Comparison of ENCODE assay signal across 8 cellular contexts in genomic region chr12:48903982-48904411, GRCh38. TPM values are rescaled to one million over a fixed set of nuclear protein-coding genes. Genes with fewer than 3 reads are reported as not detected.
A peak's percentile ranks its signal among the peaks of the same experiment; 100 is the strongest.
DNase-seq lines count a peak whose midpoint lies in the region; ATAC-seq lines count a peak whose summit lies in the region.

No MANE protein-coding gene starts in this region.

- H3K4me1 Mint-ChIP-seq in naive B cell = peaks cover 4 to 15% (median 11%) of the 10 kb centered on the region in 3 donors

- H3K27me3 Mint-ChIP-seq in naive B cell = peaks cover 0 to 18% (median 17%) of the 10 kb centered on the region in 3 donors

- peak overlapping the region in 5 of 6 donors; percentile 57 to 89 (median 57) for H3K27ac Mint-ChIP-seq in naive B cell

- H3K36me3 Mint-ChIP-seq in naive B cell = no peaks in the 10 kb centered on the region

- H3K9me3 Mint-ChIP-seq in naive B cell = no peaks in the 10 kb centered on the region

- peak; percentile 80 for ATAC-seq in HG03521 (IDR thresholded peaks at IDR 0.05; ENCODE audit: unreplicated experiment)
- peak; percentile 77 for ATAC-seq in esophagus mucosa
- ATAC-seq in naive B cell (ENCODE audit: low read depth in 2 of 2) = peak; percentile 97

- H3K4me3 Mint-ChIP-seq in naive B cell = peak overlapping the region; percentile 55 to 90 (median 78)

- DNase-seq in SIG-M5 treated with dmso at 0.1 percent for 504 hours (lab: John Stamatoyannopoulos, UW; ENCODE audit: unreplicated experiment) (peak; percentile 84), SIG-M5 (lab: John Stamatoyannopoulos, UW) (no peak), NOMO-1 treated with dmso at 0.1 percent for 144 hours (lab: John Stamatoyannopoulos, UW; ENCODE audit: unreplicated experiment) (peak; percentile 78), naive B cell (peak; percentile 73)
- DNase-seq in activated T-cell treated with anti-CD3 and anti-CD28 coated beads, Interleukin-2, amount 50 U/mL, for 1 hour = peak; percentile 83
- DNase-seq in stimulated activated CD8-positive, alpha-beta memory T cell treated with anti-CD3 and anti-CD28 coated beads, Interleukin-7, amount 100 ng/mL, for 4 hours (ENCODE audit: low read depth in 2 of 2) = peak; percentile 71 to 75

RNA-seq across cellular contexts. Expression of gene FKBP11, which starts 21.3 kb away (rescaled TPM):
- 13.1 TPM for total RNA-seq in esophagus mucosa
- 10 to 100 TPM; 29.3 to 35.6 (median 32.7) TPM for polyA plus RNA-seq in naive B cell (ENCODE audit: low read depth in 6 of 6)

RNA-seq across cellular contexts. Expression of gene RND1, which starts 38.3 kb away (rescaled TPM):
- 2.6 TPM for total RNA-seq in esophagus mucosa
- polyA plus RNA-seq in naive B cell (ENCODE audit: low read depth in 6 of 6) = 1 to 10 TPM; 2.0 to 3.8 (median 3.0) TPM

RNA-seq across cellular contexts. Expression of gene DDX23, which starts 52.0 kb away (rescaled TPM):
- 37.3 TPM for total RNA-seq in esophagus mucosa
- 10 to 100 TPM in 5 of 6 donors, 1 to 10 TPM in 1; 9.1 to 51.3 (median 29.9) TPM for polyA plus RNA-seq in naive B cell (ENCODE audit: low read depth in 6 of 6)

RNA-seq across cellular contexts. Expression of gene ARF3, which starts 53.3 kb away (rescaled TPM):
- 144 TPM for total RNA-seq in esophagus mucosa
- 10 to 100 TPM; 21.7 to 40.3 (median 25.8) TPM for polyA plus RNA-seq in naive B cell (ENCODE audit: low read depth in 6 of 6)
